ENCODE assay signal across 18 cellular contexts in the genomic region with DNA sequence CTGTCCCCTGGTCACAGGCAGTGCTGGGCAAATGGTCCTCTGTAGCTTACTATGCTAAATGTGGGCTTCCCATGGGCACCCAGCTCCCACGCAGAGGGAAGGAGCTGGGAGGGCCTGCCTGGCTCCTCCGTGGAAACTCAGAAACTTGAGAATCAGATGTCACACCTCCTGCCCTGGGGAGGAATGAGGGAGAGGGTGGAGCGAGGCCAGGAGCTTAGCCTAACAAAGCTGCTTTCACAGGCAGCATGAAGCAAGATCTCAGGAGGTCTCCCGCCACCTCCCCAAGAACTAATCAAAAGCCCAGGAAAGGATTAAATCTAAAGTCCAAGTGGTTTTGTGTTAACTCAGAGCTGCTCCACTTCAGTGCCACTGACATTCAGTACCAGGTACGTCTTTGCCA. TPM values are rescaled to one million over a fixed set of nuclear protein-coding genes. Genes with fewer than 3 reads are reported as not detected.
DNase-seq lines count a peak whose midpoint lies in the region; ATAC-seq, FAIRE-seq and TF ChIP-seq lines count a peak whose summit lies in the region.
"Had no signal": no experiment of that assay in that cellular context is flagged by ENCODE, and none has a peak within 500 bp of the region (broad histone marks: within the 10 kb centered on the region; RNA-seq: fewer than 3 reads in every experiment).

No MANE protein-coding gene starts in this region.

- H3K27ac ChIP-seq in thyroid gland (no peak overlapping the region), HepG2 (ENCODE audit: extremely low read length, insufficient read depth, low read length) (no peak overlapping the region)
- H3K27ac ChIP-seq: BLaER1 treated with 17β-estradiol and CSF1 and Interleukin-3, amounts not matched to agents 10 nM and 100 nM; Peyer's patch had no signal

- no peak for ATAC-seq in GM21360 (IDR thresholded peaks at IDR 0.05; ENCODE audit: unreplicated experiment)
- ATAC-seq in HG02678 (IDR thresholded peaks at IDR 0.05; ENCODE audit: unreplicated experiment): no peak
- ATAC-seq in HepG2: no peak

- peak; percentile 49 for DNase-seq in NCI-H82 (lab: John Stamatoyannopoulos, UW)
- DNase-seq in NCI-H82 treated with DMSO at 0.1 percent for 48 hours (lab: John Stamatoyannopoulos, UW; ENCODE audit: unreplicated experiment): no peak
- peak; percentile 47 for DNase-seq in amniotic epithelial cell (ENCODE audit: low read depth)
- DNase-seq in left kidney (ENCODE audit: low read depth, low spot score): peak; percentile 91
- peak; percentile 23 to 29 for DNase-seq in thyroid gland
- no peak for DNase-seq in HepG2 (ENCODE audit: low spot score)
- DNase-seq: 8988T, COR-L47, DMS153, HCEC 1CT, NCI-H2107, NCI-H446 treated with DMSO at 0.1 percent for 48 hours, Peyer's patch, SIG-M5 had no signal

- H3K4me2 ChIP-seq in HepG2 (ENCODE audit: low read depth, low read length): no peak overlapping the region

- TF ChIP-seq CTCF in thyroid gland (IDR thresholded peaks at IDR 0.05): no peak
- no peak for TF ChIP-seq CTCF in HepG2 (CRISPR knock-in tag; IDR thresholded peaks at IDR 0.05)

- H2AFZ ChIP-seq in HepG2 (ENCODE audit: low read length): no peak overlapping the region

- H3K36me3 ChIP-seq in thyroid gland: no peaks in the 10 kb centered on the region
- no peaks in the 10 kb centered on the region for H3K36me3 ChIP-seq in HepG2 (replicated peaks in 1 of 2; ENCODE audit: control insufficient read depth in 1 of 2, insufficient read depth in 2 of 2, low read length in 2 of 2)
- H3K36me3 ChIP-seq: BLaER1 treated with 17β-estradiol and CSF1 and Interleukin-3, amounts not matched to agents 10 nM and 100 nM; Peyer's patch had no signal

- TF ChIP-seq POLR2A in thyroid gland (IDR thresholded peaks at IDR 0.05) (no peak), HepG2 (IDR thresholded peaks at IDR 0.05; ENCODE audit: insufficient read depth in 1 of 2, low read depth in 2 of 2, low read length in 2 of 2) (no peak)

- TF ChIP-seq EP300 in HepG2 (IDR thresholded peaks at IDR 0.05; ENCODE audit: low read depth in 2 of 2, low read length in 2 of 2) (no peak), HepG2 (CRISPR knock-in tag; IDR thresholded peaks at IDR 0.05; ENCODE audit: borderline replicate concordance) (no peak)

- POLR2A ChIA-PET in HepG2 (lab: Yijun Ruan, JAX): no interaction called here

- no peaks in the 10 kb centered on the region for H3K79me2 ChIP-seq in HepG2 (ENCODE audit: insufficient read depth, low read length)

- no peak overlapping the region for H3K9ac ChIP-seq in HepG2 (ENCODE audit: insufficient read depth, low read depth, low read length)
- H3K9ac ChIP-seq: BLaER1 treated with 17β-estradiol and CSF1 and Interleukin-3, amounts not matched to agents 10 nM and 100 nM had no signal

- in situ Hi-C loops in HepG2 (cut with HindIII; ENCODE audit: extremely low pct_ligation_motif_present, low pct_unique_long_range_greater_than_20kb): no loop called here

- H3K4me1 ChIP-seq in thyroid gland (peaks cover 0 to 4% of the 10 kb centered on the region in 2 donors), HepG2 (ENCODE audit: insufficient read depth, low read length) (peaks cover 26% of the 10 kb centered on the region)
- H3K4me1 ChIP-seq: Peyer's patch had no signal

- 23 to 36% methylated on average over 5 of the region's 5 CpGs for WGBS in thyroid gland, 2 donors
- WGBS in HepG2 (ENCODE audit: low lambda C conversion rate): 24% methylated on average over 5 of the region's 5 CpGs

- H3K4me3 ChIP-seq in thyroid gland (replicated peaks in 1 of 3) (no peak overlapping the region), HepG2 (replicated peaks in 1 of 3; ENCODE audit: insufficient read depth in 1 of 3, low read depth in 2 of 3, low read length in 3 of 3) (no peak overlapping the region)
- H3K4me3 ChIP-seq: BLaER1 treated with 17β-estradiol and CSF1 and Interleukin-3, amounts not matched to agents 10 nM and 100 nM; Peyer's patch had no signal

- H3K27me3 ChIP-seq in thyroid gland (no peaks in the 10 kb centered on the region), HepG2 (ENCODE audit: control insufficient read depth in 1 of 2, insufficient read depth in 2 of 2, low read length in 2 of 2) (peaks cover 3 to 33% of the 10 kb centered on the region in 2 experiments; a peak in 3 of 5 replicates)
- H3K27me3 ChIP-seq: BLaER1 treated with 17β-estradiol and CSF1 and Interleukin-3, amounts not matched to agents 10 nM and 100 nM; Peyer's patch had no signal

- intact Hi-C loops in thyroid gland (cut with DNase I): no loop called here
- intact Hi-C loops in HepG2 (cut with micrococcal nuclease; ENCODE audit: unreplicated experiment): no loop called here

- TF ChIP-seq RAD21 in HepG2 (CRISPR knock-in tag; IDR thresholded peaks at IDR 0.05): no peak

- CTCF ChIA-PET in HepG2 (lab: Yijun Ruan, JAX; ENCODE audit: low intra/inter-chr PET ratio, low total read pairs): no interaction called here

- no peaks in the 10 kb centered on the region for H3K9me3 ChIP-seq in thyroid gland
- no peaks in the 10 kb centered on the region for H3K9me3 ChIP-seq in HepG2 (ENCODE audit: low read length)
- H3K9me3 ChIP-seq: BLaER1 treated with 17β-estradiol and CSF1 and Interleukin-3, amounts not matched to agents 10 nM and 100 nM; Peyer's patch had no signal

- FAIRE-seq in HepG2 (lab: Jason Lieb, UNC): no peak
- FAIRE-seq: GM18507 had no signal

- BruUV-seq in HepG2 (replicated peaks; lab: Mats Ljungman, UMichigan): no TSS peak

- H4K20me1 ChIP-seq in HepG2 (ENCODE audit: insufficient read depth, low read length): no peaks in the 10 kb centered on the region
- H4K20me1 ChIP-seq: BLaER1 treated with 17β-estradiol and CSF1 and Interleukin-3, amounts not matched to agents 10 nM and 100 nM had no signal

TF ChIP-seq in HepG2, 621 proteins besides CTCF, POLR2A, EP300 and RAD21 (continues in another document):
- no peak for TF ChIP-seq FOXO4 (CRISPR knock-in tag; conservative IDR thresholded peaks at IDR 0.05)

RNA-seq across cellular contexts. Expression of gene XYLT2, which starts 33.6 kb away (rescaled TPM):
- total RNA-seq in thyroid gland (10 to 100 TPM; 22.4 to 33.4 (median 28.8) TPM), HepG2 (2016; rRNA removed; fragmentation: Illumina TruSeq; extraction: Trizol) (7.5 and 22.1 TPM in 2 replicates)
- total RNA-seq in HepG2 (2016; cell fraction: cytosol; rRNA removed; fragmentation: Illumina TruSeq; extraction: Trizol; ENCODE audit: low read depth): 10.5 and 11.7 TPM in 2 replicates
- 6.2 and 23.3 TPM in 2 replicates for total RNA-seq in HepG2 (2016; cell fraction: insoluble cytoplasmic fraction; rRNA removed; fragmentation: Illumina TruSeq; extraction: Trizol)
- total RNA-seq in HepG2 (2016; cell fraction: membrane; rRNA removed; fragmentation: Illumina TruSeq; extraction: Trizol): 9.8 and 10.1 TPM in 2 replicates
- total RNA-seq in HepG2 (2016; cell fraction: nucleus; rRNA removed; fragmentation: Illumina TruSeq; extraction: Trizol): 20.2 and 23.1 TPM in 2 replicates
- polyA plus RNA-seq in HepG2 (2011; rRNA removed): 17.0 and 22.7 TPM in 2 replicates
- polyA plus RNA-seq in HepG2 (2011; cell fraction: cytosol; rRNA removed): 9.6 and 15.4 TPM in 2 replicates
- polyA plus RNA-seq in HepG2 (2011; cell fraction: nucleus; rRNA removed): 39.0 and 41.1 TPM in 2 replicates
- 13.3 and 17.4 TPM in 2 replicates for polyA plus RNA-seq in HepG2 (2012)
- 1.4 and 1.5 TPM in 2 replicates for polyA plus RNA-seq in HepG2 (2016; cell fraction: cytosol; fragmentation: Illumina TruSeq; extraction: Trizol; ENCODE audit: low read depth)
- 4.9 and 6.1 TPM in 2 replicates for polyA plus RNA-seq in HepG2 (2016; cell fraction: insoluble cytoplasmic fraction; fragmentation: Illumina TruSeq; extraction: Trizol; ENCODE audit: low read depth)
- polyA plus RNA-seq in HepG2 (2016; cell fraction: membrane; fragmentation: Illumina TruSeq; extraction: Trizol; ENCODE audit: low read depth): 2.1 and 2.5 TPM in 2 replicates
- 37.4 and 38.2 TPM in 2 replicates for polyA plus RNA-seq in HepG2 (2016; cell fraction: nucleus; fragmentation: Illumina TruSeq; extraction: Trizol; ENCODE audit: insufficient read depth, low read depth)
- 34.0 and 72.4 TPM in 2 replicates for polyA minus RNA-seq in HepG2 (2011; rRNA and poly(A)+ RNA removed; ENCODE audit: low replicate concordance)
- 22.9 and 27.6 TPM in 2 replicates for polyA minus RNA-seq in HepG2 (2011; cell fraction: cytosol; rRNA and poly(A)+ RNA removed)
- 14.0 and 16.7 TPM in 2 replicates for polyA minus RNA-seq in HepG2 (2011; cell fraction: nucleus; rRNA and poly(A)+ RNA removed)

RNA-seq across cellular contexts. Expression of gene TMEM92, which starts 38.0 kb away (rescaled TPM):
- total RNA-seq in thyroid gland (not detected), HepG2 (2016; rRNA removed; fragmentation: Illumina TruSeq; extraction: Trizol) (not detected in 2 replicates)
- total RNA-seq in HepG2 (2016; cell fraction: cytosol; rRNA removed; fragmentation: Illumina TruSeq; extraction: Trizol; ENCODE audit: low read depth): not detected in 2 replicates
- not detected in 2 replicates for total RNA-seq in HepG2 (2016; cell fraction: insoluble cytoplasmic fraction; rRNA removed; fragmentation: Illumina TruSeq; extraction: Trizol)
- total RNA-seq in HepG2 (2016; cell fraction: membrane; rRNA removed; fragmentation: Illumina TruSeq; extraction: Trizol): 0.14 TPM in 1 of 2 replicates, not detected in the other
- not detected in 2 replicates for total RNA-seq in HepG2 (2016; cell fraction: nucleus; rRNA removed; fragmentation: Illumina TruSeq; extraction: Trizol)
- 0.07 and 0.10 TPM in 2 replicates for polyA plus RNA-seq in HepG2 (2011; rRNA removed)
- 0.25 and 0.47 TPM in 2 replicates for polyA plus RNA-seq in HepG2 (2011; cell fraction: cytosol; rRNA removed)
- polyA plus RNA-seq in HepG2 (2011; cell fraction: nucleus; rRNA removed): 0.07 and 0.08 TPM in 2 replicates
- 0.11 and 0.31 TPM in 2 replicates for polyA plus RNA-seq in HepG2 (2012)
- 0.05 and 0.06 TPM in 2 replicates for polyA plus RNA-seq in HepG2 (2016; cell fraction: cytosol; fragmentation: Illumina TruSeq; extraction: Trizol; ENCODE audit: low read depth)
- not detected in 2 replicates for polyA plus RNA-seq in HepG2 (2016; cell fraction: insoluble cytoplasmic fraction; fragmentation: Illumina TruSeq; extraction: Trizol; ENCODE audit: low read depth)
- 0.23 TPM in 1 of 2 replicates, not detected in the other for polyA plus RNA-seq in HepG2 (2016; cell fraction: membrane; fragmentation: Illumina TruSeq; extraction: Trizol; ENCODE audit: low read depth)
- not detected in 2 replicates for polyA plus RNA-seq in HepG2 (2016; cell fraction: nucleus; fragmentation: Illumina TruSeq; extraction: Trizol; ENCODE audit: insufficient read depth, low read depth)
- polyA minus RNA-seq in HepG2 (2011; rRNA and poly(A)+ RNA removed; ENCODE audit: low replicate concordance): 0.32 and 15.1 TPM in 2 replicates
- not detected in 2 replicates for polyA minus RNA-seq in HepG2 (2011; cell fraction: cytosol; rRNA and poly(A)+ RNA removed)
- polyA minus RNA-seq in HepG2 (2011; cell fraction: nucleus; rRNA and poly(A)+ RNA removed): not detected in 2 replicates

Comparison
In these comparisons a context has a peak if more than half of its experiments do, and no peak if none do; other contexts are left out.
1. DNase-seq: peak in NCI-H82 (single experiment), amniotic epithelial cell (single experiment), left kidney (single experiment) and thyroid gland (2 of 2); none in NCI-H82 treated with DMSO at 0.1 percent for 48 hours (single experiment) and HepG2 (single experiment).